In the genomic region with DNA sequence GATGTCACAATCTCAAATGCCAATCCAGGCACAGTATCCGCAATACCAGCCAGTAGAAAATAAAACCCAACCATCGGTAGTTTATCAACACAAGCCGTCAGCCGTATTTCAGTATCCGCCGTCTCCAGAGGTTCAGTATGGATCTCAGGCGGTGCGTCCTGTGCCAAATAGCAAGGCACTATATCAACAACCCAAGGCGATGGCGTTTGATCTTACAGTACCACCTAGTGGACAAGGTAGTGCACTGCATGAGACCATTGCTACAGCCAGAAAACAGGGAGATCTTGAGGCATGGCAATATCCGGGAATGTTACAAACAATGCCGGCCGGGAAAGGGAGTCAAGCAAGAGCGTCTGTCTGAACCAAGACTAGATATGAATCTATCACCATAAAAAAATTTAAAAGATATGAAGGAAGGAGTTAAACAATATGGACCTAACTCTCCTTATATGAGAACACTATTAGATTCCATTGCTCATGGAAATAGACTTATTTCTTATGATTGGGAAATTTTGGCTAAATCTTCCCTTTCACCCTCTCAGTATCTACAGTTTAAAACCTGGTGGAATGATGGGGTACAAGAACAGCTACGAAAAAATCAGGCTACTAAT, we compare ENCODE assay signal across 8 cellular contexts. TPM values are rescaled to one million over a fixed set of nuclear protein-coding genes. Genes with fewer than 3 reads are reported as not detected.
DNase-seq lines count a peak whose midpoint lies in the region; ATAC-seq, FAIRE-seq and TF ChIP-seq lines count a peak whose summit lies in the region.
"Not testable (repeated sequence)": the region's sequence is repeated elsewhere in the genome, so short reads cannot be mapped to it uniquely, and the experiment has no call there.

No MANE protein-coding gene starts in this region.

- not testable (repeated sequence) for H3K4me3 ChIP-seq in BJ (ENCODE audit: low read depth, low read length); astrocyte (ENCODE audit: insufficient read depth, low read depth, low read length)

- H3K4me1 Mint-ChIP-seq in WTC11; astrocyte (ENCODE audit: low read depth, unreplicated experiment); nephron: not testable (repeated sequence)

- not testable (repeated sequence) for H3K27me3 Mint-ChIP-seq in WTC11 (ENCODE audit: low read depth); astrocyte (ENCODE audit: low read depth, unreplicated experiment)
- H3K27me3 Mint-ChIP-seq in nephron (ENCODE audit: low read depth): peaks cover 15% of the 10 kb centered on the region

- H3K4me1 ChIP-seq in astrocyte (ENCODE audit: insufficient read depth, low read length): not testable (repeated sequence)

- H3K79me2 ChIP-seq in astrocyte (ENCODE audit: insufficient read depth, low read length): not testable (repeated sequence)

- not testable (repeated sequence) for FAIRE-seq in astrocyte (lab: Jason Lieb, UNC)

- peak; percentile 73 for TF ChIP-seq CTCF in BJ (IDR thresholded peaks at IDR 0.05; ENCODE audit: insufficient read depth, low read depth, low read length)
- peak; percentile 67 for TF ChIP-seq CTCF in WTC11 (IDR thresholded peaks at IDR 0.05)
- peak; percentile 36 for TF ChIP-seq CTCF in astrocyte (IDR thresholded peaks at IDR 0.05; ENCODE audit: insufficient read depth, low read depth, low read length)
- peak; percentile 60 to 68 (median 67) for TF ChIP-seq CTCF in nephron (IDR thresholded peaks at IDR 0.05; ENCODE audit: unreplicated experiment in 3 of 3)

- not testable (repeated sequence) for H4K20me1 ChIP-seq in astrocyte (ENCODE audit: insufficient read depth, low read length)

- H3K27me3 ChIP-seq in BJ (ENCODE audit: control insufficient read depth, insufficient read depth, low read length); astrocyte (ENCODE audit: insufficient read depth, low read length): not testable (repeated sequence)

- H3K9ac ChIP-seq in astrocyte (ENCODE audit: low read length): not testable (repeated sequence)

- not testable (repeated sequence) for H3K27ac Mint-ChIP-seq in WTC11; astrocyte (ENCODE audit: unreplicated experiment); nephron

- H3K9me3 ChIP-seq in astrocyte (ENCODE audit: insufficient read depth, low read depth, low read length): not testable (repeated sequence)

- H3K9me3 Mint-ChIP-seq in WTC11: peaks cover 42% of the 10 kb centered on the region
- not testable (repeated sequence) for H3K9me3 Mint-ChIP-seq in astrocyte (ENCODE audit: unreplicated experiment); nephron

- not testable (repeated sequence) for H3K27ac ChIP-seq in astrocyte (ENCODE audit: low read depth, low read length)

- not testable (repeated sequence) for H3K4me2 ChIP-seq in astrocyte (ENCODE audit: low read length)

- CTCF ChIA-PET in BJ (lab: Yijun Ruan, JAX); WTC11 (lab: Charles Lee): not testable (repeated sequence)

- H3K36me3 Mint-ChIP-seq in WTC11; astrocyte (ENCODE audit: low read depth, unreplicated experiment); nephron (ENCODE audit: low read depth): not testable (repeated sequence)

- not testable (repeated sequence) for H3K4me3 Mint-ChIP-seq in WTC11; astrocyte (ENCODE audit: unreplicated experiment); nephron

- not testable (repeated sequence) for H2AFZ ChIP-seq in astrocyte (ENCODE audit: low read depth, low read length)

- ATAC-seq in WTC11: not testable (repeated sequence)

- DNase-seq in BJ (ENCODE audit: low read depth): not testable (repeated sequence)
- DNase-seq in GOT3 (lab: John Stamatoyannopoulos, UW): peak; percentile 10
- peak; percentile 5 for DNase-seq in NCI-H226
- peak; percentile 57 for DNase-seq in WTC11 (ENCODE audit: low spot score)
- peak; percentile 18 for DNase-seq in astrocyte (ENCODE audit: low read depth)
- DNase-seq in glomerular visceral epithelial cell (ENCODE audit: extremely low spot score): peak; percentile 6
- peak in 2 of 3 experiments; percentile 3 to 12 for DNase-seq in stimulated activated CD4-positive, alpha-beta T cell treated with anti-CD3 and anti-CD28 coated beads, TNF-alpha, amount 100 ng/mL, for 4 hours (ENCODE audit: low read depth in 3 of 3)

- H3K36me3 ChIP-seq in BJ (ENCODE audit: control insufficient read depth, insufficient read depth, low read length); astrocyte (ENCODE audit: insufficient read depth, low read length): not testable (repeated sequence)

- POLR2A ChIA-PET in BJ (lab: Charles Lee); WTC11 (lab: Charles Lee): not testable (repeated sequence)

RNA-seq across cellular contexts. Expression of a gene that starts 46.6 kb away (rescaled TPM):
- polyA plus RNA-seq in BJ (2011; rRNA removed): not detected in 2 replicates
- polyA minus RNA-seq in BJ (2011; rRNA and poly(A)+ RNA removed): not detected in 2 replicates
- total RNA-seq in WTC11 (2021) (0.09 to 0.11 TPM in 2 of 3 replicates, not detected in the other), astrocyte (not detected in 2 replicates)
